Comparison of ENCODE assay signal across 8 cellular contexts in genomic region chr7:119197872-119198527, GRCh38.
DNase-seq lines count a peak whose midpoint lies in the region; ATAC-seq and TF ChIP-seq lines count a peak whose summit lies in the region.

No MANE protein-coding gene starts in this region.

- H3K27ac ChIP-seq in ascending aorta = no peak overlapping the region

- DNase-seq in EL (peak; percentile 1), NCI-H460 (ENCODE audit: extremely low read depth, low read depth) (peak; percentile 58), ascending aorta (ENCODE audit: low spot score in 2 of 2) (no peak), left kidney (ENCODE audit: low read depth, low spot score) (peak; percentile 73), NK-92 (lab: John Stamatoyannopoulos, UW; ENCODE audit: unreplicated experiment) (no peak)
- DNase-seq in effector CD4-positive, alpha-beta T cell = no peak

- ATAC-seq in GM19467 (IDR thresholded peaks at IDR 0.05; ENCODE audit: unreplicated experiment) = peak; percentile 92
- peak; percentile 92 for ATAC-seq in HG03378 (IDR thresholded peaks at IDR 0.05; ENCODE audit: unreplicated experiment)

- intact Hi-C loops in ascending aorta (cut with DNase I) = no loop called here

- H3K9me3 ChIP-seq in ascending aorta = no peaks in the 10 kb centered on the region

- H3K36me3 ChIP-seq in ascending aorta = no peaks in the 10 kb centered on the region

- no peak overlapping the region for H3K4me3 ChIP-seq in ascending aorta

- H3K27me3 ChIP-seq in ascending aorta = no peaks in the 10 kb centered on the region

- no peaks in the 10 kb centered on the region for H3K4me1 ChIP-seq in ascending aorta

- peak in 2 of 3 experiments; percentile 39 to 49 for TF ChIP-seq CTCF in ascending aorta (IDR thresholded peaks at IDR 0.05)

Comparison
In these comparisons a context has a peak if more than half of its experiments do, and no peak if none do; other contexts are left out.
1. DNase-seq: peak in EL (single experiment), NCI-H460 (single experiment) and left kidney (single experiment); none in ascending aorta (0 of 2), effector CD4-positive, alpha-beta T cell (single experiment) and NK-92 (single experiment).